15 cellular contexts compared by ENCODE assay signal in genomic region chr13:44932171-44932849, GRCh38. TPM values are rescaled to one million over a fixed set of nuclear protein-coding genes. Genes with fewer than 3 reads are reported as not detected.
DNase-seq lines count a peak whose midpoint lies in the region; ATAC-seq and TF ChIP-seq lines count a peak whose summit lies in the region.
"Had no signal": no experiment of that assay in that cellular context is flagged by ENCODE, and none has a peak within 500 bp of the region (broad histone marks: within the 10 kb centered on the region; RNA-seq: fewer than 3 reads in every experiment).

No MANE protein-coding gene starts in this region.

- ATAC-seq in Right ventricle myocardium superior (ENCODE audit: poor library complexity) (peak; percentile 25), gastrocnemius medialis (peak; percentile 25 to 38), GM19035 (IDR thresholded peaks at IDR 0.05; ENCODE audit: unreplicated experiment) (no peak)
- ATAC-seq in activated T-cell treated with anti-CD3 and anti-CD28 coated beads, Interleukin-2, amount 50 U/mL, for 4 hours, result no peak

- peak overlapping the region; percentile 15 for H3K9ac ChIP-seq in adipocyte (ENCODE audit: low read length)

- no peak overlapping the region for H3K4me3 ChIP-seq in adipocyte (ENCODE audit: low read length)
- no peak overlapping the region for H3K4me3 ChIP-seq in gastrocnemius medialis

- H3K36me3 Mint-ChIP-seq in activated T-cell treated with anti-CD3 and anti-CD28 coated beads, Interleukin-2, amount 50 U/mL, for 4 hours (ENCODE audit: insufficient read depth), result no peaks in the 10 kb centered on the region
- H3K36me3 Mint-ChIP-seq: memory B cell had no signal

- H3K27me3 ChIP-seq in adipocyte (replicated peaks; ENCODE audit: control insufficient read depth, insufficient read depth, low read length) (no peaks in the 10 kb centered on the region), gastrocnemius medialis (no peaks in the 10 kb centered on the region)

- H3K9me3 ChIP-seq in adipocyte (ENCODE audit: control insufficient read depth, low read length) (no peaks in the 10 kb centered on the region), gastrocnemius medialis (no peaks in the 10 kb centered on the region)

- in situ Hi-C loops in gastrocnemius medialis (cut with MboI; ENCODE audit: low sequenced_read_pairs in 4 of 4), result no loop called here

- no peak for TF ChIP-seq POLR2A in gastrocnemius medialis (IDR thresholded peaks at IDR 0.05)

- H3K9me3 Mint-ChIP-seq in activated T-cell treated with anti-CD3 and anti-CD28 coated beads, Interleukin-2, amount 50 U/mL, for 4 hours, result no peaks in the 10 kb centered on the region
- H3K9me3 Mint-ChIP-seq: memory B cell had no signal

- peaks cover 9% of the 10 kb centered on the region for H3K27me3 Mint-ChIP-seq in activated T-cell treated with anti-CD3 and anti-CD28 coated beads, Interleukin-2, amount 50 U/mL, for 4 hours (ENCODE audit: low read depth)

- H3K4me1 ChIP-seq in adipocyte (ENCODE audit: control insufficient read depth, insufficient read depth, low read length) (peaks cover 20% of the 10 kb centered on the region), gastrocnemius medialis (peaks cover 39 to 49% of the 10 kb centered on the region in 2 donors)

- no peak overlapping the region for H3K4me3 Mint-ChIP-seq in activated T-cell treated with anti-CD3 and anti-CD28 coated beads, Interleukin-2, amount 50 U/mL, for 4 hours
- H3K4me3 Mint-ChIP-seq: memory B cell had no signal

- H3K36me3 ChIP-seq in adipocyte (ENCODE audit: control insufficient read depth, insufficient read depth, low read length, severe bottlenecking), result no peaks in the 10 kb centered on the region
- no peaks in the 10 kb centered on the region for H3K36me3 ChIP-seq in gastrocnemius medialis

- H3K4me1 Mint-ChIP-seq in activated T-cell treated with anti-CD3 and anti-CD28 coated beads, Interleukin-2, amount 50 U/mL, for 4 hours (ENCODE audit: low read depth), result no peaks in the 10 kb centered on the region
- H3K4me1 Mint-ChIP-seq: memory B cell had no signal

- peak; percentile 16 for DNase-seq in AG20443 (ENCODE audit: low spot score)
- DNase-seq in adipocyte (ENCODE audit: low read depth), result peak; percentile 45
- DNase-seq in Right ventricle myocardium superior, result no peak
- no peak for DNase-seq in gastrocnemius medialis
- no peak for DNase-seq in epidermal melanocyte (ENCODE audit: insufficient read length, low spot score)
- no peak for DNase-seq in activated T-cell treated with anti-CD3 and anti-CD28 coated beads, Interleukin-2, amount 50 U/mL, for 4 hours
- DNase-seq in NCI-H1930 (lab: John Stamatoyannopoulos, UW), result no peak
- DNase-seq: activated gamma-delta T cell; AML-193; DND-41; NCI-H1694 treated with DMSO at 0.1 percent for 48 hours; NK-92 treated with Interleukin-12 subunit alpha and Interleukin-12 subunit beta, amount 100 ng/mL, for 24 hours; trophoblast cell had no signal

- no peak for TF ChIP-seq CTCF in gastrocnemius medialis (IDR thresholded peaks at IDR 0.05 in 4 of 5, conservative IDR thresholded peaks at IDR 0.05 in 1 of 5)

- peak overlapping the region; percentile 75 to 86 (median 82) for H3K27ac ChIP-seq in gastrocnemius medialis

- intact Hi-C loops in Right ventricle myocardium superior (cut with DNase I), result no loop called here
- intact Hi-C loops in gastrocnemius medialis (cut with DNase I; ENCODE audit: low total_unique reads), result no loop called here

RNA-seq across cellular contexts. Expression of gene NUFIP1, which starts 57.0 kb away (rescaled TPM):
- total RNA-seq in Right ventricle myocardium superior (2.6 TPM), gastrocnemius medialis (1 to 10 TPM; 3.4 to 5.3 (median 4.5) TPM)
- 10 to 100 TPM; 15.7 to 16.3 (median 16.0) TPM for total RNA-seq in activated T-cell treated with anti-CD3 and anti-CD28 coated beads, Interleukin-2, amount 50 U/mL, for 4 hours

RNA-seq across cellular contexts. Expression of gene GPALPP1, which starts 57.0 kb away (rescaled TPM):
- total RNA-seq in Right ventricle myocardium superior, result 9.4 TPM
- 10 to 100 TPM in 2 of 4 donors, 1 to 10 TPM in 2; 6.4 to 16.2 (median 9.6) TPM for total RNA-seq in gastrocnemius medialis
- 10 to 100 TPM; 20.5 to 22.8 (median 21.9) TPM for total RNA-seq in activated T-cell treated with anti-CD3 and anti-CD28 coated beads, Interleukin-2, amount 50 U/mL, for 4 hours

Comparison
In these comparisons a context has a peak if more than half of its experiments do, and no peak if none do; other contexts are left out.
1. DNase-seq: peak in AG20443 (single experiment) and adipocyte (single experiment); none in Right ventricle myocardium superior (single experiment), gastrocnemius medialis (0 of 2), epidermal melanocyte (single experiment), activated T-cell treated with anti-CD3 and anti-CD28 coated beads, Interleukin-2, amount 50 U/mL, for 4 hours (single experiment) and NCI-H1930 (0 of 2).
2. ATAC-seq: peak in Right ventricle myocardium superior (single experiment) and gastrocnemius medialis (2 of 2); none in GM19035 (single experiment) and activated T-cell treated with anti-CD3 and anti-CD28 coated beads, Interleukin-2, amount 50 U/mL, for 4 hours (0 of 2).